ENCODE assay signal across 18 cellular contexts in genomic region chr12:65765436-65765813, GRCh38. TPM values are rescaled to one million over a fixed set of nuclear protein-coding genes. Genes with fewer than 3 reads are reported as not detected.
DNase-seq lines count a peak whose midpoint lies in the region; ATAC-seq, FAIRE-seq and TF ChIP-seq lines count a peak whose summit lies in the region.
"Had no signal": no experiment of that assay in that cellular context is flagged by ENCODE, and none has a peak within 500 bp of the region (broad histone marks: within the 10 kb centered on the region; RNA-seq: fewer than 3 reads in every experiment).

No MANE protein-coding gene starts in this region.

- no peak overlapping the region for H2AFZ ChIP-seq in astrocyte (ENCODE audit: low read depth, low read length)

- H4K20me1 ChIP-seq in astrocyte (ENCODE audit: insufficient read depth, low read length) = no peaks in the 10 kb centered on the region

- peaks cover 21% of the 10 kb centered on the region for H3K4me1 Mint-ChIP-seq in HFFc6 (ENCODE audit: low read depth)
- H3K4me1 Mint-ChIP-seq in astrocyte (ENCODE audit: low read depth, unreplicated experiment) = no peaks in the 10 kb centered on the region
- H3K4me1 Mint-ChIP-seq: stimulated activated effector memory CD8-positive, alpha-beta T cell treated with anti-CD3 and anti-CD28 coated beads, Interleukin-12 subunit alpha, Interleukin-12 subunit beta, amount 100 ng/mL, for 72 hours had no signal

- no peak overlapping the region for H3K4me3 ChIP-seq in astrocyte (ENCODE audit: insufficient read depth, low read depth, low read length)
- no peak overlapping the region for H3K4me3 ChIP-seq in fibroblast of villous mesenchyme (ENCODE audit: low read depth, low read length)
- H3K4me3 ChIP-seq: right lobe of liver, uterus had no signal

- H3K9ac ChIP-seq in astrocyte (ENCODE audit: low read length) = no peak overlapping the region

- H3K27ac Mint-ChIP-seq in HFFc6 (no peak overlapping the region), astrocyte (ENCODE audit: unreplicated experiment) (no peak overlapping the region)
- H3K27ac Mint-ChIP-seq: activated CD8-positive, alpha-beta T cell treated with anti-CD3 and anti-CD28 coated beads for 36 hours; activated T-helper 2 cell treated with anti-CD3 and anti-CD28 coated beads, Interferon-gamma antibody, Interleukin-2, Interleukin-4, amounts not matched to agents 10 μg/mL and 5 μg/mL and 100 μg/mL, durations not matched to agents 14 hours and 24 hours and 36 hours; nephron progenitor cell; stimulated activated effector memory CD8-positive, alpha-beta T cell treated with anti-CD3 and anti-CD28 coated beads, Interleukin-12 subunit alpha, Interleukin-12 subunit beta, amount 100 ng/mL, for 72 hours had no signal

- no peaks in the 10 kb centered on the region for H3K4me1 ChIP-seq in astrocyte (ENCODE audit: insufficient read depth, low read length)
- H3K4me1 ChIP-seq: right lobe of liver, uterus had no signal

- no peaks in the 10 kb centered on the region for H3K27me3 ChIP-seq in astrocyte (ENCODE audit: insufficient read depth, low read length)
- H3K27me3 ChIP-seq: right lobe of liver, uterus had no signal

- no peaks in the 10 kb centered on the region for H3K79me2 ChIP-seq in astrocyte (ENCODE audit: insufficient read depth, low read length)

- H3K4me3 Mint-ChIP-seq in HFFc6 (no peak overlapping the region), astrocyte (ENCODE audit: unreplicated experiment) (no peak overlapping the region)
- H3K4me3 Mint-ChIP-seq: activated CD8-positive, alpha-beta T cell treated with anti-CD3 and anti-CD28 coated beads for 36 hours; nephron progenitor cell; stimulated activated effector memory CD8-positive, alpha-beta T cell treated with anti-CD3 and anti-CD28 coated beads, Interleukin-12 subunit alpha, Interleukin-12 subunit beta, amount 100 ng/mL, for 72 hours had no signal

- TF ChIP-seq CTCF in HFFc6 (IDR thresholded peaks at IDR 0.05) (peak; percentile 31; the same call in 1 of the 2 replicates), astrocyte (IDR thresholded peaks at IDR 0.05; ENCODE audit: insufficient read depth, low read depth, low read length) (no peak), fibroblast of villous mesenchyme (IDR thresholded peaks at IDR 0.05; ENCODE audit: insufficient read depth, low read depth, low read length) (no peak)

- FAIRE-seq in astrocyte (lab: Jason Lieb, UNC) = peak; percentile 43

- peak overlapping the region; percentile 20 for H3K27ac ChIP-seq in astrocyte (ENCODE audit: low read depth, low read length)
- H3K27ac ChIP-seq: right lobe of liver, uterus had no signal

- no peaks in the 10 kb centered on the region for H3K9me3 ChIP-seq in astrocyte (ENCODE audit: insufficient read depth, low read depth, low read length)
- H3K9me3 ChIP-seq: right lobe of liver, uterus had no signal

- DNase-seq in HFFc6 (peak; percentile 50), astrocyte (ENCODE audit: low read depth) (peak; percentile 96), fibroblast of villous mesenchyme (ENCODE audit: low read depth) (peak; percentile 24), superior temporal gyrus (ENCODE audit: extremely low spot score) (peak; percentile 16), NCI-H2227 (lab: John Stamatoyannopoulos, UW; ENCODE audit: unreplicated experiment) (no peak), putamen (ENCODE audit: low spot score) (no peak)
- DNase-seq: activated CD8-positive, alpha-beta T cell treated with anti-CD3 and anti-CD28 coated beads for 36 hours; aorta; hypothalamus; NCI-H2081 treated with DMSO at 0.1 percent for 48 hours; nephron progenitor cell; right lobe of liver; SIG-M5; stimulated activated CD4-positive, alpha-beta T cell treated with anti-CD3 and anti-CD28 coated beads, Interleukin-4, amount 100 ng/mL, for 4 hours; uterus had no signal

- H3K27me3 Mint-ChIP-seq in HFFc6 (ENCODE audit: insufficient read depth) = peaks cover 4% of the 10 kb centered on the region; the same call in 1 of the 2 replicates
- H3K27me3 Mint-ChIP-seq in astrocyte (ENCODE audit: low read depth, unreplicated experiment) = peaks cover 3% of the 10 kb centered on the region

- H3K36me3 ChIP-seq in astrocyte (ENCODE audit: insufficient read depth, low read length) = no peaks in the 10 kb centered on the region
- H3K36me3 ChIP-seq: right lobe of liver, uterus had no signal

- ATAC-seq in HG02884 (IDR thresholded peaks at IDR 0.05; ENCODE audit: unreplicated experiment) = no peak
- ATAC-seq: activated CD8-positive, alpha-beta T cell treated with anti-CD3 and anti-CD28 coated beads for 36 hours; right lobe of liver; stimulated activated effector memory CD8-positive, alpha-beta T cell treated with anti-CD3 and anti-CD28 coated beads, Interleukin-12 subunit alpha, Interleukin-12 subunit beta, amount 100 ng/mL, for 72 hours had no signal

- peak overlapping the region; percentile 4 for H3K4me2 ChIP-seq in astrocyte (ENCODE audit: low read length)

- no peaks in the 10 kb centered on the region for H3K9me3 Mint-ChIP-seq in HFFc6
- no peaks in the 10 kb centered on the region for H3K9me3 Mint-ChIP-seq in astrocyte (ENCODE audit: unreplicated experiment)
- H3K9me3 Mint-ChIP-seq: activated CD8-positive, alpha-beta T cell treated with anti-CD3 and anti-CD28 coated beads for 36 hours; activated T-helper 2 cell treated with anti-CD3 and anti-CD28 coated beads, Interferon-gamma antibody, Interleukin-2, Interleukin-4, amounts not matched to agents 10 μg/mL and 5 μg/mL and 100 μg/mL, durations not matched to agents 14 hours and 24 hours and 36 hours had no signal

- H3K36me3 Mint-ChIP-seq in HFFc6 (ENCODE audit: low read depth) = peaks cover 9% of the 10 kb centered on the region
- no peaks in the 10 kb centered on the region for H3K36me3 Mint-ChIP-seq in astrocyte (ENCODE audit: low read depth, unreplicated experiment)
- H3K36me3 Mint-ChIP-seq: stimulated activated effector memory CD8-positive, alpha-beta T cell treated with anti-CD3 and anti-CD28 coated beads, Interleukin-12 subunit alpha, Interleukin-12 subunit beta, amount 100 ng/mL, for 72 hours had no signal

RNA-seq across cellular contexts. Expression of gene HMGA2, which starts 58.9 kb away (rescaled TPM):
- total RNA-seq in HFFc6 (2021; fragmentation: NEBNext Ultra II Directional; extraction: Animal tissue kit (Norgen Biotek cat#: 25700)) = 100 to 1,000 TPM in 5 of 6 experiments, 10 to 100 TPM in 1; 83.8 to 170 (median 167) TPM
- total RNA-seq in astrocyte (199 and 214 TPM in 2 replicates), fibroblast of villous mesenchyme (29.8 and 48.0 TPM in 2 replicates)
- total RNA-seq: activated CD8-positive, alpha-beta T cell treated with anti-CD3 and anti-CD28 coated beads for 36 hours; activated T-helper 2 cell treated with anti-CD3 and anti-CD28 coated beads, Interferon-gamma antibody, Interleukin-2, Interleukin-4, amounts not matched to agents 10 μg/mL and 5 μg/mL and 100 μg/mL, durations not matched to agents 14 hours and 24 hours and 36 hours had no signal

Comparison
In these comparisons a context has a peak if more than half of its experiments do, and no peak if none do; other contexts are left out.
1. DNase-seq: peak in HFFc6 (single experiment), astrocyte (single experiment), fibroblast of villous mesenchyme (single experiment) and superior temporal gyrus (single experiment); none in NCI-H2227 (single experiment) and putamen (single experiment).